In genomic region chr6:18293192-18293904, GRCh38 we compare ENCODE assay signal across 1 cellular context.
A peak's percentile ranks its signal among the peaks of the same experiment; 100 is the strongest.
TF ChIP-seq lines count a peak whose summit lies in the region.

No MANE protein-coding gene starts in this region.

TF ChIP-seq in HepG2, 621 proteins besides CTCF, POLR2A, EP300 and RAD21 (continued from another document):
- peak; percentile 37; the same call in 1 of the 2 replicates for TF ChIP-seq NFE2 (CRISPR knock-in tag; IDR thresholded peaks at IDR 0.05)
- peak; percentile 49 for TF ChIP-seq FOSL2 (CRISPR knock-in tag; IDR thresholded peaks at IDR 0.05)
- peak in 1 of 2 experiments; percentile 23; a peak in 1 of 4 replicates for TF ChIP-seq MAFK (conservative IDR thresholded peaks at IDR 0.05 in 1 of 2, IDR thresholded peaks at IDR 0.05 in 1 of 2; ENCODE audit: low read length in 2 of 2)
- TF ChIP-seq ZNF724P (CRISPR knock-in tag; IDR thresholded peaks at IDR 0.05; ENCODE audit: borderline replicate concordance) = no peak
- peak; percentile 50; the same call in 1 of the 2 replicates for TF ChIP-seq NFE2L2 (IDR thresholded peaks at IDR 0.05; ENCODE audit: low read length)
